8 cellular contexts compared by ENCODE assay signal in the genomic region with DNA sequence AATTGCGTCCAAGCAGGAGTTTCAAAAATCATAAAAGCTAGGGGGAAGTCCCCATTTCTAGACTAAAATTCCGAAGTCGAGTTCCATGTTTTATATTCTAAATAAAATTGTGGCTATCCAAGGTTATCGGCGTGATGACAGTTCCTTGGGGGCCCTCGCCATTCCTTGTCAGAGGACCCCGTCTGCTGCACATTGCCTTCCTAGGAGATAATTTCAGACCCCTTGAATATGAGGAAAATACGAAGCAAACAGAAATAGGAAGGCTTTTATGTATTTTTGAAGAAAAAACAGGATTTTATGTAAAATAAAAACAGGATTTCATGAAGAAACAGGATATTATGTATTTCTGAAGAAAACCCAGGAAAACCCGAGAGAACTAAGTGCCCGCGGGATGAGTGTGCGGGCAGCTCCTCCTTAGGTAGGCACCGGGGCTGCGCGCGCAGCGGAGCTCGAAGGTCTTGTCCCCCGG. TPM values are rescaled to one million over a fixed set of nuclear protein-coding genes. Genes with fewer than 3 reads are reported as not detected.
DNase-seq lines count a peak whose midpoint lies in the region; ATAC-seq, FAIRE-seq and TF ChIP-seq lines count a peak whose summit lies in the region.

No MANE protein-coding gene starts in this region.

- H3K4me1 ChIP-seq in A549 (peaks cover 49% of the 10 kb centered on the region), HUES64 (ENCODE audit: insufficient read depth, low read length) (peaks cover 16% of the 10 kb centered on the region), mammary epithelial cell (ENCODE audit: insufficient read depth, low read length) (peaks cover 25% of the 10 kb centered on the region)

- peaks cover 40% of the 10 kb centered on the region for H3K79me2 ChIP-seq in mammary epithelial cell (ENCODE audit: insufficient read depth, low read length)

- 19% methylated on average over 19 of the region's 19 CpGs for WGBS in A549 (ENCODE audit: missing lambda C conversion rate)
- 28% methylated on average over 19 of the region's 19 CpGs for WGBS in HUES64
- 28% methylated on average over 12 of the region's 19 CpGs for WGBS in mammary epithelial cell (ENCODE audit: low coverage, missing lambda C conversion rate)

- H3K4me3 ChIP-seq in A549, result peak overlapping the region; percentile 68
- H3K4me3 ChIP-seq in HUES64 (ENCODE audit: low read length), result peak overlapping the region; percentile 89
- H3K4me3 ChIP-seq in mammary epithelial cell (replicated peaks in 1 of 3; ENCODE audit: insufficient read depth in 1 of 3, low read depth in 2 of 3, low read length in 3 of 3), result peak overlapping the region; percentile 41 to 79 (median 78)

- intact Hi-C loops in mammary epithelial cell (cut with micrococcal nuclease), result loop anchor here (1.0 to 5.0 kb wide), 4 partner anchors 35 to 435 kb away; no protein-coding TSS in a partner anchor

- peak overlapping the region; percentile 88 for H2AFZ ChIP-seq in mammary epithelial cell (ENCODE audit: low read depth, low read length)

- no peak for TF ChIP-seq CTCF in A549 (IDR thresholded peaks at IDR 0.05)
- no peak for TF ChIP-seq CTCF in mammary epithelial cell (conservative IDR thresholded peaks at IDR 0.05 in 1 of 2, IDR thresholded peaks at IDR 0.05 in 1 of 2; ENCODE audit: extremely low read depth in 1 of 2, insufficient read depth in 1 of 2, low read depth in 1 of 2, low read length in 2 of 2)

- DNase-seq in A549 (ENCODE audit: low read depth in 1 of 2, low spot score in 1 of 2) (no peak), mammary epithelial cell (no peak), midbrain (lab: John Stamatoyannopoulos, UW) (peak; percentile 41)

- CTCF ChIA-PET in A549 (lab: Yijun Ruan, JAX) (interaction anchor here (1.1 to 2.0 kb wide), 9 partner anchors 8 to 348 kb away, joined by 3 to 8 read pairs (median 3); no protein-coding TSS in a partner anchor), mammary epithelial cell (lab: Charles Lee; ENCODE audit: low non-redundant PET) (no interaction called here)

- no peak; the same call in 1 of the 2 replicates for TF ChIP-seq POLR2A in A549 (IDR thresholded peaks at IDR 0.05; ENCODE audit: low read length)

- H3K4me2 ChIP-seq in A549 (peak overlapping the region; percentile 74), mammary epithelial cell (ENCODE audit: insufficient read depth, low read depth, low read length) (peak overlapping the region; percentile 83)

- no peak for FAIRE-seq in A549 (lab: Jason Lieb, UNC)

- ATAC-seq in A549 (no peak), GM21717 (IDR thresholded peaks at IDR 0.05; ENCODE audit: unreplicated experiment) (no peak), HG03139 (IDR thresholded peaks at IDR 0.05; ENCODE audit: unreplicated experiment) (no peak), HG02623 (IDR thresholded peaks at IDR 0.05; ENCODE audit: unreplicated experiment) (no peak), GM19397 (IDR thresholded peaks at IDR 0.05; ENCODE audit: unreplicated experiment) (no peak)

- no peaks in the 10 kb centered on the region for H4K20me1 ChIP-seq in mammary epithelial cell (ENCODE audit: insufficient read depth, low read length)

- no peak for TF ChIP-seq RAD21 in A549 (conservative IDR thresholded peaks at IDR 0.05 in 1 of 2, IDR thresholded peaks at IDR 0.05 in 1 of 2)

- dilution Hi-C loops in mammary epithelial cell (cut with HindIII; ENCODE audit: low sequenced_read_pairs), result no loop called here

- in situ Hi-C loops in mammary epithelial cell (cut with MboI; ENCODE audit: low sequenced_read_pairs in 2 of 2), result no loop called here

- POLR2A ChIA-PET in A549 (lab: Yijun Ruan, JAX), result interaction anchor here (0.6 to 4.1 kb wide), 4 partner anchors 9 to 28 kb away, joined by 3 to 35 read pairs (median 3); partner anchors contain the start of genes PJVK and PRKRA

- H3K27ac ChIP-seq in A549 (peak overlapping the region; percentile 53 to 92), HUES64 (ENCODE audit: low read depth, low read length) (peak overlapping the region; percentile 70; the same call in 1 of the 2 replicates), mammary epithelial cell (ENCODE audit: insufficient read depth, low read depth, low read length) (peak overlapping the region; percentile 56)

- no peaks in the 10 kb centered on the region for H3K9me3 ChIP-seq in A549
- no peaks in the 10 kb centered on the region for H3K9me3 ChIP-seq in HUES64 (ENCODE audit: insufficient read depth, low read depth, low read length)
- no peaks in the 10 kb centered on the region for H3K9me3 ChIP-seq in mammary epithelial cell (replicated peaks; ENCODE audit: insufficient read depth, low read length)

- peaks cover 9% of the 10 kb centered on the region for H3K27me3 ChIP-seq in HUES64 (ENCODE audit: insufficient read depth, low read length)
- no peaks in the 10 kb centered on the region for H3K27me3 ChIP-seq in mammary epithelial cell (ENCODE audit: insufficient read depth, low read length)

- peak overlapping the region; percentile 75 for H3K9ac ChIP-seq in HUES64 (ENCODE audit: low read depth, low read length)
- H3K9ac ChIP-seq in mammary epithelial cell (ENCODE audit: insufficient read depth, low read length), result peak overlapping the region; percentile 27

- no peak for TF ChIP-seq EP300 in A549 (IDR thresholded peaks at IDR 0.05)

- no TSS peak for BruUV-seq in mammary epithelial cell (replicated peaks; lab: Mats Ljungman, UMichigan)

- H3K36me3 ChIP-seq in HUES64 (ENCODE audit: insufficient read depth, low read length), result no peaks in the 10 kb centered on the region
- no peaks in the 10 kb centered on the region for H3K36me3 ChIP-seq in mammary epithelial cell (ENCODE audit: insufficient read depth, low read length)

TF ChIP-seq in A549, 52 proteins besides CTCF, POLR2A, EP300 and RAD21 (continues in another document):
- no peak for TF ChIP-seq HEYL (CRISPR knock-in tag; IDR thresholded peaks at IDR 0.05)
- TF ChIP-seq MAX (IDR thresholded peaks at IDR 0.05), result no peak
- no peak for TF ChIP-seq BCL3 (IDR thresholded peaks at IDR 0.05)
- peak; percentile 54 for TF ChIP-seq ZFP36 (IDR thresholded peaks at IDR 0.05; ENCODE audit: borderline replicate concordance, partially characterized antibody)

RNA-seq across cellular contexts. Expression of gene PLEKHA3, which starts 0.5 kb away (rescaled TPM):
- 26.9 and 47.4 TPM in 2 replicates for polyA plus RNA-seq in A549 (2011; rRNA removed)
- polyA plus RNA-seq in A549 (2012; cell fraction: cytosol; rRNA removed), result 3.1 and 3.9 TPM in 2 replicates
- 0.90 and 1.7 TPM in 2 replicates for polyA plus RNA-seq in A549 (2012; cell fraction: nucleus; rRNA removed)
- polyA plus RNA-seq in A549 (2017; fragmentation: RNase III; extraction: RNeasy Plus Mini Kit Qiagen cat#74134 plus additional on column Dnase treatment), result 7.8 to 11.0 TPM (median 9.6 TPM) in 3 replicates
- 7.9 and 9.5 TPM in 2 replicates for polyA minus RNA-seq in A549 (2011; rRNA and poly(A)+ RNA removed)
- polyA plus RNA-seq in HUES64 (2013, experiment 1 of 2), result 9.2 TPM
- 7.8 TPM for polyA plus RNA-seq in HUES64 (2013, experiment 2 of 2)
- 10 to 100 TPM in 1 of 2 donors, 1 to 10 TPM in 1; 6.0 to 29.7 TPM for total RNA-seq in mammary epithelial cell
- 7.9 TPM for polyA plus RNA-seq in mammary epithelial cell
- 24.0 TPM for polyA minus RNA-seq in mammary epithelial cell

RNA-seq across cellular contexts. Expression of gene FKBP7, which starts 1.4 kb away (rescaled TPM):
- 21.4 and 23.7 TPM in 2 replicates for polyA plus RNA-seq in A549 (2011; rRNA removed)
- 6.0 and 6.3 TPM in 2 replicates for polyA plus RNA-seq in A549 (2012; cell fraction: cytosol; rRNA removed)
- 2.1 and 2.8 TPM in 2 replicates for polyA plus RNA-seq in A549 (2012; cell fraction: nucleus; rRNA removed)
- polyA plus RNA-seq in A549 (2017; fragmentation: RNase III; extraction: RNeasy Plus Mini Kit Qiagen cat#74134 plus additional on column Dnase treatment), result 13.8 to 15.2 TPM (median 14.8 TPM) in 3 replicates
- 2.6 and 3.9 TPM in 2 replicates for polyA minus RNA-seq in A549 (2011; rRNA and poly(A)+ RNA removed)
- polyA plus RNA-seq in HUES64 (2013, experiment 1 of 2), result 4.9 TPM
- 9.2 TPM for polyA plus RNA-seq in HUES64 (2013, experiment 2 of 2)
- 1 to 10 TPM; 1.6 to 2.3 TPM for total RNA-seq in mammary epithelial cell
- 2.7 TPM for polyA plus RNA-seq in mammary epithelial cell
- polyA minus RNA-seq in mammary epithelial cell, result not detected

RNA-seq across cellular contexts. Expression of gene PJVK, which starts 28.6 kb away (rescaled TPM):
- 7.9 and 10.1 TPM in 2 replicates for polyA plus RNA-seq in A549 (2011; rRNA removed)
- 0.84 and 1.0 TPM in 2 replicates for polyA plus RNA-seq in A549 (2012; cell fraction: cytosol; rRNA removed)
- polyA plus RNA-seq in A549 (2012; cell fraction: nucleus; rRNA removed), result 1.8 and 2.9 TPM in 2 replicates
- 3.6 to 5.1 TPM (median 3.6 TPM) in 3 replicates for polyA plus RNA-seq in A549 (2017; fragmentation: RNase III; extraction: RNeasy Plus Mini Kit Qiagen cat#74134 plus additional on column Dnase treatment)
- 2.5 and 2.7 TPM in 2 replicates for polyA minus RNA-seq in A549 (2011; rRNA and poly(A)+ RNA removed)
- 1.4 TPM for polyA plus RNA-seq in HUES64 (2013, experiment 1 of 2)
- polyA plus RNA-seq in HUES64 (2013, experiment 2 of 2), result 2.0 TPM
- total RNA-seq in mammary epithelial cell, result 1 to 10 TPM; 1.3 to 4.3 TPM
- 0.56 TPM for polyA plus RNA-seq in mammary epithelial cell
- not detected for polyA minus RNA-seq in mammary epithelial cell

RNA-seq across cellular contexts. Expression of gene PRKRA, which starts 28.8 kb away (rescaled TPM):
- 56.7 and 63.4 TPM in 2 replicates for polyA plus RNA-seq in A549 (2011; rRNA removed)
- 45.0 TPM in 2 replicates for polyA plus RNA-seq in A549 (2012; cell fraction: cytosol; rRNA removed)
- polyA plus RNA-seq in A549 (2012; cell fraction: nucleus; rRNA removed), result 21.7 and 29.9 TPM in 2 replicates
- 44.1 to 45.2 TPM (median 44.9 TPM) in 3 replicates for polyA plus RNA-seq in A549 (2017; fragmentation: RNase III; extraction: RNeasy Plus Mini Kit Qiagen cat#74134 plus additional on column Dnase treatment)
- polyA minus RNA-seq in A549 (2011; rRNA and poly(A)+ RNA removed), result 35.0 and 35.3 TPM in 2 replicates
- 49.6 TPM for polyA plus RNA-seq in HUES64 (2013, experiment 1 of 2)
- 58.6 TPM for polyA plus RNA-seq in HUES64 (2013, experiment 2 of 2)
- total RNA-seq in mammary epithelial cell, result 10 to 100 TPM; 49.0 to 66.8 TPM
- polyA plus RNA-seq in mammary epithelial cell, result 28.2 TPM
- 46.2 TPM for polyA minus RNA-seq in mammary epithelial cell
